Comparison of ENCODE assay signal across 18 cellular contexts in the genomic region with DNA sequence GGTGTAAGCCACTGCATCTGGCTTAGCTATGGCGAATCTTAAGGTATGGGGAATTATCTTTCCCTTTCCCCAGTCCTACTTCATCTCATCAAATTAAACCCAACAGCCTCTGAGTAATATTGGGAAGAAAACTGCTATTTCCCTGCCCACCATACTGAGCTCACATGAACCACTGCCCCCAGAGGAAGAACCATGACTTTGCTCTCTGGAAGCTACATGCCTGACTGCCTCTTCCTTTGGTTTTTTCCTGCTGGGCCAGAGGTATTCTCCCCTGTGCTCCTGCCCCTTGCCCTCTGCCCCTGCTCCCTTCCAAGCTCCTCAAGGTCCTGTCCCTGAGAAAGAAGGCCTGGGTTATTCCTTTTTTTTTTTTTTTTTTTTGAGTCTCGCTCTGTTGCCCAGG. TPM values are rescaled to one million over a fixed set of nuclear protein-coding genes. Genes with fewer than 3 reads are reported as not detected.
DNase-seq lines count a peak whose midpoint lies in the region; ATAC-seq and TF ChIP-seq lines count a peak whose summit lies in the region.
"Had no signal": no experiment of that assay in that cellular context is flagged by ENCODE, and none has a peak within 500 bp of the region (broad histone marks: within the 10 kb centered on the region; RNA-seq: fewer than 3 reads in every experiment).

No MANE protein-coding gene starts in this region.

- no peak overlapping the region for H3K4me3 ChIP-seq in GM12864 (ENCODE audit: low read depth, low read length)
- no peak overlapping the region for H3K4me3 ChIP-seq in NB4 (ENCODE audit: low read depth, low read length)
- H3K4me3 ChIP-seq in endodermal cell (ENCODE audit: low read length): no peak overlapping the region
- H3K4me3 ChIP-seq in vagina: no peak overlapping the region
- H3K4me3 ChIP-seq: A549, MG63 had no signal

- peaks cover 20% of the 10 kb centered on the region for H3K36me3 Mint-ChIP-seq in endodermal cell (ENCODE audit: low read depth)
- peaks cover 5 to 8% of the 10 kb centered on the region in 2 donors for H3K36me3 Mint-ChIP-seq in naive B cell
- peaks cover 13% of the 10 kb centered on the region for H3K36me3 Mint-ChIP-seq in osteocyte (ENCODE audit: unreplicated experiment)

- H3K27me3 ChIP-seq in endodermal cell (ENCODE audit: control insufficient read depth, insufficient read depth, low read length, poor library complexity, severe bottlenecking) (no peaks in the 10 kb centered on the region), vagina (no peaks in the 10 kb centered on the region)
- H3K27me3 ChIP-seq: MG63 had no signal

- no peak overlapping the region for H3K27ac Mint-ChIP-seq in endodermal cell
- H3K27ac Mint-ChIP-seq in naive B cell: peak overlapping the region in 4 of 6 donors; percentile 38 to 71 (median 46)
- no peak overlapping the region for H3K27ac Mint-ChIP-seq in osteocyte (ENCODE audit: unreplicated experiment)

- intact Hi-C loops in vagina (cut with DNase I): no loop called here

- H3K4me1 Mint-ChIP-seq in endodermal cell (no peaks in the 10 kb centered on the region), naive B cell (peaks cover 5 to 15% (median 8%) of the 10 kb centered on the region in 3 donors), osteocyte (ENCODE audit: unreplicated experiment) (no peaks in the 10 kb centered on the region)

- no peak overlapping the region for H3K27ac ChIP-seq in endodermal cell (ENCODE audit: low read depth, low read length)
- H3K27ac ChIP-seq in vagina: no peak overlapping the region
- H3K27ac ChIP-seq: A549, KMS-11 had no signal

- H3K9me3 Mint-ChIP-seq in endodermal cell (peaks cover 9% of the 10 kb centered on the region), naive B cell (no peaks in the 10 kb centered on the region), osteocyte (ENCODE audit: unreplicated experiment) (no peaks in the 10 kb centered on the region)

- H3K36me3 ChIP-seq in endodermal cell (ENCODE audit: control insufficient read depth, insufficient read depth, low read length) (no peaks in the 10 kb centered on the region), vagina (peaks cover 0 to 38% of the 10 kb centered on the region in 2 donors)
- H3K36me3 ChIP-seq: MG63 had no signal

- H3K9ac ChIP-seq in endodermal cell (ENCODE audit: extremely low read depth, low read length, poor library complexity, severe bottlenecking): no peak overlapping the region
- H3K9ac ChIP-seq: KMS-11 had no signal

- TF ChIP-seq CTCF in GM12864 (IDR thresholded peaks at IDR 0.05; ENCODE audit: low read depth, low read length, missing control alignments) (peak; percentile 17), NB4 (IDR thresholded peaks at IDR 0.05; ENCODE audit: low read depth, low read length) (peak; percentile 3), endodermal cell (conservative IDR thresholded peaks at IDR 0.05) (peak; percentile 40), vagina (IDR thresholded peaks at IDR 0.05) (no peak), osteocyte (IDR thresholded peaks at IDR 0.05) (no peak)

- no peak for DNase-seq in GM12864 (ENCODE audit: low read depth)
- DNase-seq in NB4 (ENCODE audit: low read depth): no peak
- no peak for DNase-seq in endodermal cell
- DNase-seq in naive B cell: no peak
- no peak for DNase-seq in vagina (ENCODE audit: extremely low spot score in 2 of 2)
- no peak for DNase-seq in osteocyte (ENCODE audit: extremely low spot score, unreplicated experiment)
- DNase-seq: Caco-2, DMS53, MG63, NCI-H1105 treated with DMSO at 0.1 percent for 48 hours, NCI-H187 treated with DMSO at 0.1 percent for 48 hours, NCI-H446, NCI-H748 treated with DMSO at 0.1 percent for 48 hours, SHP77 had no signal

- H3K4me1 ChIP-seq in endodermal cell (ENCODE audit: control insufficient read depth, insufficient read depth, low read length): no peaks in the 10 kb centered on the region
- H3K4me1 ChIP-seq in vagina: no peaks in the 10 kb centered on the region
- H3K4me1 ChIP-seq: A549, Caco-2 had no signal

- H3K9me3 ChIP-seq in endodermal cell (ENCODE audit: control insufficient read depth, low read length): peaks cover 4% of the 10 kb centered on the region
- H3K9me3 ChIP-seq in vagina: no peaks in the 10 kb centered on the region
- H3K9me3 ChIP-seq: A549, MG63 had no signal

- no peak for ATAC-seq in naive B cell (ENCODE audit: low read depth in 2 of 2)
- no peak for ATAC-seq in HG02642 (IDR thresholded peaks at IDR 0.05; ENCODE audit: poor library complexity, unreplicated experiment)
- ATAC-seq: Panc1 had no signal

- H3K4me3 Mint-ChIP-seq in endodermal cell (no peak overlapping the region), naive B cell (no peak overlapping the region), osteocyte (ENCODE audit: unreplicated experiment) (no peak overlapping the region)

- 90% methylated on average over 1 of the region's 2 CpGs; no CpG with 5 or more reads in 1 of the 2 experiments for WGBS in endodermal cell (ENCODE audit: insufficient coverage in 1 of 2, insufficient read length in 1 of 2), 2 experiments

- no peak for TF ChIP-seq POLR2A in NB4 (IDR thresholded peaks at IDR 0.05; ENCODE audit: extremely low read depth, insufficient read length)
- TF ChIP-seq POLR2A in vagina (IDR thresholded peaks at IDR 0.05): no peak

- H3K27me3 Mint-ChIP-seq in endodermal cell (ENCODE audit: insufficient read depth): no peaks in the 10 kb centered on the region
- no peaks in the 10 kb centered on the region for H3K27me3 Mint-ChIP-seq in naive B cell
- H3K27me3 Mint-ChIP-seq in osteocyte (ENCODE audit: unreplicated experiment): no peaks in the 10 kb centered on the region

RNA-seq across cellular contexts. Expression of gene RILPL2, which starts 15.2 kb away (rescaled TPM):
- 1 to 10 TPM; 2.6 TPM for total RNA-seq in endodermal cell
- 1.3 TPM for polyA plus RNA-seq in endodermal cell (2013, experiment 1 of 2)
- 1.2 TPM for polyA plus RNA-seq in endodermal cell (2013, experiment 2 of 2)
- 1 to 10 TPM; 2.2 to 5.3 (median 4.8) TPM for polyA plus RNA-seq in naive B cell (ENCODE audit: low read depth in 6 of 6)
- total RNA-seq in vagina: 9.6 TPM
- total RNA-seq in osteocyte: 4.1 and 4.4 TPM in 2 replicates

RNA-seq across cellular contexts. Expression of gene SNRNP35, which starts 36.6 kb away (rescaled TPM):
- total RNA-seq in endodermal cell (10 to 100 TPM; 17.9 to 24.9 TPM), vagina (16.9 TPM), osteocyte (19.4 and 21.6 TPM in 2 replicates)
- 22.9 TPM for polyA plus RNA-seq in endodermal cell (2013, experiment 1 of 2)
- polyA plus RNA-seq in endodermal cell (2013, experiment 2 of 2): 16.3 TPM
- 10 to 100 TPM; 18.0 to 29.1 (median 28.4) TPM for polyA plus RNA-seq in naive B cell (ENCODE audit: low read depth in 6 of 6)

RNA-seq across cellular contexts. Expression of gene KMT5A, which starts 37.4 kb away (rescaled TPM):
- 10 to 100 TPM; 43.1 to 44.5 TPM for total RNA-seq in endodermal cell
- polyA plus RNA-seq in endodermal cell (2013, experiment 1 of 2): 43.0 TPM
- polyA plus RNA-seq in endodermal cell (2013, experiment 2 of 2): 46.0 TPM
- polyA plus RNA-seq in naive B cell (ENCODE audit: low read depth in 6 of 6): 1 to 10 TPM in 3 of 6 donors, under 1 TPM in 3; 0.15 to 2.7 (median 1.4) TPM
- total RNA-seq in vagina: 42.2 TPM
- total RNA-seq in osteocyte: 42.5 and 45.6 TPM in 2 replicates

RNA-seq across cellular contexts. Expression of gene SBNO1, which starts 56.7 kb away (rescaled TPM):
- total RNA-seq in endodermal cell: 10 to 100 TPM; 44.5 to 44.7 TPM
- 20.6 TPM for polyA plus RNA-seq in endodermal cell (2013, experiment 1 of 2)
- 20.9 TPM for polyA plus RNA-seq in endodermal cell (2013, experiment 2 of 2)
- 10 to 100 TPM; 17.2 to 30.6 (median 24.1) TPM for polyA plus RNA-seq in naive B cell (ENCODE audit: low read depth in 6 of 6)
- total RNA-seq in vagina: 15.0 TPM
- 34.8 and 36.0 TPM in 2 replicates for total RNA-seq in osteocyte

Comparison
In these comparisons a context has a peak if more than half of its experiments do, and no peak if none do; other contexts are left out.
1. CTCF ChIP-seq: peak in GM12864 (single experiment), NB4 (single experiment) and endodermal cell (single experiment); none in vagina (0 of 3) and osteocyte (single experiment).
2. H3K27ac Mint-ChIP-seq: peak in naive B cell (4 of 6); none in endodermal cell (single experiment) and osteocyte (single experiment).